ENCODE assay signal across 13 cellular contexts in the genomic region with DNA sequence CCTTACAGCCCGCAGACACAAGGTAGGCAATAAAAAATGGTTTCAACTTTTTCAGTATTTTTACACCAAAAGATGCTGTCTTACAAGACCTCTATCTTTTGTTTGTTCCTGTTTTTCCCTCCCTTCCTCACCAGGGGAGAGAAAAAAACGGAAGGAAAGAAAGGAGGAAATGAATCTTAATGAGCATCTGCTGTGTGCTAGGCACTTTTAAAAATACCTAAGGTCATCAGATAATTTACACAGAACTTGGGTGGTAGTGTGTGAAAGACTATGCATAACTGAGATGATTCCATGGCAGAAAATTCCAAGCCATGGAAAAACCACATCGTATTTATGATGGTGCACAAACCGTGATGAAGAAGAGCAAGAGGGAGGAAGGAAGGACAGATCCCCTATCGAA.
DNase-seq lines count a peak whose midpoint lies in the region.
"Had no signal": no experiment of that assay in that cellular context is flagged by ENCODE, and none has a peak within 500 bp of the region (broad histone marks: within the 10 kb centered on the region; RNA-seq: fewer than 3 reads in every experiment).

No MANE protein-coding gene starts in this region.

- 89% methylated on average over 4 of the region's 5 CpGs for WGBS in HUES64

- H3K36me3 ChIP-seq in BLaER1 treated with 17β-estradiol and CSF1 and Interleukin-3, amounts not matched to agents 10 nM and 100 nM = peaks cover 30 to 57% (median 48%) of the 10 kb centered on the region in 11 experiments
- H3K36me3 ChIP-seq in HUES64 (ENCODE audit: insufficient read depth, low read length) = peaks cover 20% of the 10 kb centered on the region
- no peaks in the 10 kb centered on the region; the same call in 1 of the 2 replicates for H3K36me3 ChIP-seq in SK-N-MC (ENCODE audit: insufficient read depth, low read length)

- H4K20me1 ChIP-seq in BLaER1 treated with 17β-estradiol and CSF1 and Interleukin-3, amounts not matched to agents 10 nM and 100 nM = peaks cover 8 to 45% (median 25%) of the 10 kb centered on the region in 11 experiments; a peak in 18 of 22 replicates

- peak overlapping the region in 5 of 11 experiments; percentile 5 to 55 (median 19); a peak in 6 of 22 replicates for H3K9ac ChIP-seq in BLaER1 treated with 17β-estradiol and CSF1 and Interleukin-3, amounts not matched to agents 10 nM and 100 nM
- H3K9ac ChIP-seq in HUES64 (ENCODE audit: low read depth, low read length) = no peak overlapping the region
- H3K9ac ChIP-seq in SK-N-MC (ENCODE audit: insufficient read length) = peak overlapping the region; percentile 25

- H3K4me2 ChIP-seq in BLaER1 treated with 17β-estradiol and CSF1 and Interleukin-3, amounts not matched to agents 10 nM and 100 nM = peak overlapping the region; percentile 71 to 97 (median 86)

- H3K4me3 ChIP-seq in BLaER1 treated with 17β-estradiol and CSF1 and Interleukin-3, amounts not matched to agents 10 nM and 100 nM = peak overlapping the region in 6 of 10 experiments; percentile 0 to 44 (median 25); a peak in 6 of 20 replicates
- no peak overlapping the region for H3K4me3 ChIP-seq in HUES64 (ENCODE audit: low read length)
- H3K4me3 ChIP-seq in SK-N-MC = peak overlapping the region; percentile 77

- H3K4me1 ChIP-seq in BLaER1 treated with 17β-estradiol and CSF1 and Interleukin-3, amounts not matched to agents 10 nM and 100 nM = peaks cover 49 to 86% (median 65%) of the 10 kb centered on the region in 10 experiments
- H3K4me1 ChIP-seq in HUES64 (ENCODE audit: insufficient read depth, low read length) = peaks cover 36% of the 10 kb centered on the region

- peaks cover 0 to 13% (median 0%) of the 10 kb centered on the region in 11 experiments; a peak in 2 of 22 replicates for H3K9me3 ChIP-seq in BLaER1 treated with 17β-estradiol and CSF1 and Interleukin-3, amounts not matched to agents 10 nM and 100 nM (replicated peaks in 1 of 11)
- H3K9me3 ChIP-seq in HUES64 (ENCODE audit: insufficient read depth, low read depth, low read length) (no peaks in the 10 kb centered on the region), SK-N-MC (ENCODE audit: low read depth, low read length) (no peaks in the 10 kb centered on the region)

- in situ Hi-C loops in ACHN (cut with HindIII; ENCODE audit: low pct_ligation_motif_present, low pct_unique_long_range_greater_than_20kb, low sequenced_read_pairs) = no loop called here

- no peaks in the 10 kb centered on the region for H3K27me3 ChIP-seq in BLaER1 treated with 17β-estradiol and CSF1 and Interleukin-3, amounts not matched to agents 10 nM and 100 nM
- H3K27me3 ChIP-seq in HUES64 (ENCODE audit: insufficient read depth, low read length) = no peaks in the 10 kb centered on the region

- DNase-seq in SK-N-MC (ENCODE audit: low read depth, low spot score) (peak; percentile 85), germinal center (ENCODE audit: low spot score) (peak; percentile 24), activated gamma-delta T cell (lab: John Stamatoyannopoulos, UW) (no peak), ureter (ENCODE audit: low spot score) (no peak), ACHN (no peak)
- DNase-seq in activated T-cell treated with anti-CD3 and anti-CD28 coated beads, Interleukin-2, amount 50 U/mL, for 1 hour = no peak
- DNase-seq: amygdala, C1 segment of cervical spinal cord, NCI-H2171 treated with DMSO at 0.1 percent for 48 hours, PC-3, right cardiac atrium had no signal

- H3K27ac ChIP-seq in BLaER1 treated with 17β-estradiol and CSF1 and Interleukin-3, amounts not matched to agents 10 nM and 100 nM = peak overlapping the region in 9 of 11 experiments; percentile 30 to 74 (median 63); a peak in 17 of 22 replicates
- H3K27ac ChIP-seq in HUES64 (ENCODE audit: low read depth, low read length) = peak overlapping the region; percentile 39; the same call in 1 of the 2 replicates
- peak overlapping the region; percentile 96 for H3K27ac ChIP-seq in SK-N-MC

Comparison
In these comparisons a context has a peak if more than half of its experiments do, and no peak if none do; other contexts are left out.
1. H3K27ac ChIP-seq: peak in every context shown above with its lines; median percentile 96 in SK-N-MC; 63 in BLaER1 treated with 17β-estradiol and CSF1 and Interleukin-3, amounts not matched to agents 10 nM and 100 nM; 39 in HUES64.
2. DNase-seq: peak in SK-N-MC (single experiment) and germinal center (single experiment); none in activated gamma-delta T cell (single experiment), ureter (single experiment), ACHN (single experiment) and activated T-cell treated with anti-CD3 and anti-CD28 coated beads, Interleukin-2, amount 50 U/mL, for 1 hour (single experiment).